In genomic region chr15:58161436-58161835, GRCh38 we compare ENCODE assay signal across 2 cellular contexts.
A peak's percentile ranks its signal among the peaks of the same experiment; 100 is the strongest.
TF ChIP-seq lines count a peak whose summit lies in the region.

No MANE protein-coding gene starts in this region.

TF ChIP-seq in K562, 482 proteins besides CTCF, POLR2A, EP300 and RAD21:
- TF ChIP-seq FIP1L1 (IDR thresholded peaks at IDR 0.05; ENCODE audit: low read depth, low read length, poor library complexity, severe bottlenecking) (no peak), NFE2 (IDR thresholded peaks at IDR 0.05; ENCODE audit: low read depth) (peak; percentile 20; the same call in 1 of the 2 replicates)

TF ChIP-seq in endothelial cell of umbilical vein, 7 proteins besides CTCF, POLR2A, EP300 and RAD21:
- TF ChIP-seq GATA2 (IDR thresholded peaks at IDR 0.05; ENCODE audit: insufficient read depth, insufficient read length, low read depth, low read length) (no peak), FOS (IDR thresholded peaks at IDR 0.05; ENCODE audit: borderline replicate concordance, insufficient read depth, low read length) (no peak), JUN (IDR thresholded peaks at IDR 0.05; ENCODE audit: borderline replicate concordance, insufficient read depth, insufficient read length, low read depth) (no peak), EZH2 (IDR thresholded peaks at IDR 0.05; ENCODE audit: borderline replicate concordance, low read depth, low read length, severe bottlenecking) (no peak), POLR2AphosphoS5 (IDR thresholded peaks at IDR 0.05; ENCODE audit: insufficient read depth, low read depth, low read length) (no peak)
